Comparison of ENCODE assay signal across 27 cellular contexts in the genomic region with DNA sequence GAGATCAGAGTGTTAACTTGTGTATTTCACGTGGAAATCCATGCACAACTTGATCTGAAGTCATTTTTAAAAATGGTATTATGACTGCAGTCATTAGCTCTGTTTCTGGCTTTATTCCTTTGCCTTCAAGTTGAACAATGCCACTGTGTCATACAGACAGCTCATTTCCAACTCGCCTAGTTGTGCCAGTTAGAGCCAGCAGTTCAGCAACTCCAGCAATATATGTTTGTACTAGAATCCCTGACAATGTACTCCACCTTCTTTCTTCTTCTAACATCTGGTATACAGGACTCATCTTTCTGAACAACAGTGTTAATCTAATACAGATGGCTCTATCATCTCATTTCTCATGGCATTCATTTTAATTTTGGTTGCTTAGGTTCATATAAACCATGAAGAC.
DNase-seq lines count a peak whose midpoint lies in the region; ATAC-seq and TF ChIP-seq lines count a peak whose summit lies in the region.
"Had no signal": no experiment of that assay in that cellular context is flagged by ENCODE, and none has a peak within 500 bp of the region (broad histone marks: within the 10 kb centered on the region; RNA-seq: fewer than 3 reads in every experiment).

No MANE protein-coding gene starts in this region.

- peak overlapping the region; percentile 22 for H3K4me3 Mint-ChIP-seq in stimulated activated effector memory CD8-positive, alpha-beta T cell treated with anti-CD3 and anti-CD28 coated beads, Interleukin-12 subunit alpha, Interleukin-12 subunit beta, amount 100 ng/mL, for 72 hours
- no peak overlapping the region for H3K4me3 Mint-ChIP-seq in T-cell
- H3K4me3 Mint-ChIP-seq: activated naive CD4-positive, alpha-beta T cell treated with anti-CD3 and anti-CD28 coated beads, Interleukin-2, amount 50 U/mL, for 24 hours; activated T-cell treated with anti-CD3 and anti-CD28 coated beads, Interleukin-2, amount 50 U/mL, for 24 hours; HFFc6; IgD-negative memory B cell; nephron; stimulated activated naive B cell treated with anti-CD40 and anti-IgM and Interleukin-4, amounts not matched to agents 10 μg/mL and 1 μg/mL and 100 μg/mL, for 72 hours; T-helper 2 cell treated with Interferon-gamma antibody and Interleukin-4, amounts not matched to agents 5 μg/mL and 100 μg/mL, for 36 hours had no signal

- no peaks in the 10 kb centered on the region for H3K36me3 Mint-ChIP-seq in stimulated activated effector memory CD8-positive, alpha-beta T cell treated with anti-CD3 and anti-CD28 coated beads, Interleukin-12 subunit alpha, Interleukin-12 subunit beta, amount 100 ng/mL, for 72 hours
- H3K36me3 Mint-ChIP-seq in T-cell, result no peaks in the 10 kb centered on the region
- H3K36me3 Mint-ChIP-seq: activated naive CD4-positive, alpha-beta T cell treated with anti-CD3 and anti-CD28 coated beads, Interleukin-2, amount 50 U/mL, for 24 hours; IgD-negative memory B cell; stimulated activated naive B cell treated with anti-CD40 and anti-IgM and Interleukin-4, amounts not matched to agents 10 μg/mL and 1 μg/mL and 100 μg/mL, for 72 hours had no signal

- peak overlapping the region in 58 of 59 donors; percentile 12 to 95 (median 82) for H3K27ac ChIP-seq in dorsolateral prefrontal cortex
- H3K27ac ChIP-seq: ascending aorta; BLaER1 treated with 17β-estradiol and CSF1 and Interleukin-3, amounts not matched to agents 10 nM and 100 nM; esophagus muscularis mucosa; HL-60; thyroid gland had no signal

- no peaks in the 10 kb centered on the region for H3K27me3 Mint-ChIP-seq in T-cell
- H3K27me3 Mint-ChIP-seq: activated naive CD4-positive, alpha-beta T cell treated with anti-CD3 and anti-CD28 coated beads, Interleukin-2, amount 50 U/mL, for 24 hours; activated T-cell treated with anti-CD3 and anti-CD28 coated beads, Interleukin-2, amount 50 U/mL, for 24 hours; IgD-negative memory B cell; progenitor cell of endocrine pancreas; stimulated activated naive B cell treated with anti-CD40 and anti-IgM and Interleukin-4, amounts not matched to agents 10 μg/mL and 1 μg/mL and 100 μg/mL, for 72 hours had no signal

- POLR2A ChIA-PET in T-cell (lab: Charles Lee), result no interaction called here

- no peak overlapping the region for H3K27ac Mint-ChIP-seq in stimulated activated effector memory CD8-positive, alpha-beta T cell treated with anti-CD3 and anti-CD28 coated beads, Interleukin-12 subunit alpha, Interleukin-12 subunit beta, amount 100 ng/mL, for 72 hours
- no peak overlapping the region for H3K27ac Mint-ChIP-seq in T-cell
- H3K27ac Mint-ChIP-seq: activated naive CD4-positive, alpha-beta T cell treated with anti-CD3 and anti-CD28 coated beads, Interleukin-2, amount 50 U/mL, for 24 hours; activated T-cell treated with anti-CD3 and anti-CD28 coated beads, Interleukin-2, amount 50 U/mL, for 24 hours; HFFc6; IgD-negative memory B cell; nephron; progenitor cell of endocrine pancreas; stimulated activated naive B cell treated with anti-CD40 and anti-IgM and Interleukin-4, amounts not matched to agents 10 μg/mL and 1 μg/mL and 100 μg/mL, for 72 hours; T-helper 2 cell treated with Interferon-gamma antibody and Interleukin-4, amounts not matched to agents 5 μg/mL and 100 μg/mL, for 36 hours had no signal

- H3K4me3 ChIP-seq in dorsolateral prefrontal cortex, result peak overlapping the region in 2 of 59 donors; percentile 1 to 12
- H3K4me3 ChIP-seq: ascending aorta; BLaER1 treated with 17β-estradiol and CSF1 and Interleukin-3, amounts not matched to agents 10 nM and 100 nM; esophagus muscularis mucosa; thyroid gland had no signal

- ATAC-seq in stimulated activated effector memory CD8-positive, alpha-beta T cell treated with anti-CD3 and anti-CD28 coated beads, Interleukin-12 subunit alpha, Interleukin-12 subunit beta, amount 100 ng/mL, for 72 hours, result no peak
- no peak for ATAC-seq in T-cell (replicated peaks in 1 of 4)
- ATAC-seq: left lobe of liver; stimulated activated naive B cell treated with anti-CD40 and anti-IgM and Interleukin-4, amounts not matched to agents 10 μg/mL and 1 μg/mL and 100 μg/mL, for 72 hours had no signal

- intact Hi-C loops in dorsolateral prefrontal cortex (cut with DNase I), result no loop called here

- H3K9me3 Mint-ChIP-seq in stimulated activated effector memory CD8-positive, alpha-beta T cell treated with anti-CD3 and anti-CD28 coated beads, Interleukin-12 subunit alpha, Interleukin-12 subunit beta, amount 100 ng/mL, for 72 hours, result peaks cover 8% of the 10 kb centered on the region
- H3K9me3 Mint-ChIP-seq in T-cell, result peaks cover 6 to 20% (median 8%) of the 10 kb centered on the region in 3 donors

- peak in 2 of 56 donors; percentile 6 to 13 for TF ChIP-seq CTCF in dorsolateral prefrontal cortex (IDR thresholded peaks at IDR 0.05 in 54 of 56, conservative IDR thresholded peaks at IDR 0.05 in 2 of 56; ENCODE audit: low read depth in 1 of 56, partially characterized antibody in 56 of 56)

- peak; percentile 43 for DNase-seq in NCI-H2171 treated with DMSO at 0.1 percent for 48 hours (lab: John Stamatoyannopoulos, UW)
- no peak for DNase-seq in NCI-H2171 (lab: John Stamatoyannopoulos, UW)
- DNase-seq in NCI-H748 (lab: John Stamatoyannopoulos, UW; ENCODE audit: unreplicated experiment), result peak; percentile 71
- DNase-seq in dorsolateral prefrontal cortex, result peak in 4 of 10 donors; percentile 5 to 56 (median 41)
- DNase-seq in stimulated activated effector memory CD8-positive, alpha-beta T cell treated with anti-CD3 and anti-CD28 coated beads, Interleukin-12 subunit alpha, Interleukin-12 subunit beta, amount 100 ng/mL, for 72 hours (ENCODE audit: low spot score in 2 of 2), result no peak
- DNase-seq in T-cell, result no peak
- DNase-seq in T-helper 9 cell, result no peak
- no peak for DNase-seq in stimulated activated CD4-positive, alpha-beta T cell treated with anti-CD3 and anti-CD28 coated beads, Interleukin-4, amount 100 ng/mL, for 1 hour
- DNase-seq: activated CD4-positive, CD25-positive, alpha-beta regulatory T cell; activated T-cell treated with anti-CD3 and anti-CD28 coated beads, Interleukin-2, amount 50 U/mL, for 24 hours; cerebellar nuclear complex; effector CD8-positive, alpha-beta T cell; HFFc6; MM.1S; NCI-H2107; stimulated activated naive B cell treated with anti-CD40 and anti-IgM and Interleukin-4, amounts not matched to agents 10 μg/mL and 1 μg/mL and 100 μg/mL, for 72 hours; thyroid gland had no signal

- CTCF ChIA-PET in T-cell (lab: Charles Lee), result no interaction called here

- H3K27me3 ChIP-seq in dorsolateral prefrontal cortex, result no peaks in the 10 kb centered on the region
- H3K27me3 ChIP-seq: ascending aorta; BLaER1 treated with 17β-estradiol and CSF1 and Interleukin-3, amounts not matched to agents 10 nM and 100 nM; esophagus muscularis mucosa; thyroid gland had no signal

- no peaks in the 10 kb centered on the region for H3K4me1 Mint-ChIP-seq in stimulated activated effector memory CD8-positive, alpha-beta T cell treated with anti-CD3 and anti-CD28 coated beads, Interleukin-12 subunit alpha, Interleukin-12 subunit beta, amount 100 ng/mL, for 72 hours
- H3K4me1 Mint-ChIP-seq in T-cell, result no peaks in the 10 kb centered on the region
- H3K4me1 Mint-ChIP-seq: activated naive CD4-positive, alpha-beta T cell treated with anti-CD3 and anti-CD28 coated beads, Interleukin-2, amount 50 U/mL, for 24 hours; IgD-negative memory B cell; nephron; stimulated activated naive B cell treated with anti-CD40 and anti-IgM and Interleukin-4, amounts not matched to agents 10 μg/mL and 1 μg/mL and 100 μg/mL, for 72 hours had no signal

Comparison
In these comparisons a context has a peak if more than half of its experiments do, and no peak if none do; other contexts are left out.
1. DNase-seq: peak in NCI-H2171 treated with DMSO at 0.1 percent for 48 hours (single experiment) and NCI-H748 (single experiment); none in NCI-H2171 (single experiment), stimulated activated effector memory CD8-positive, alpha-beta T cell treated with anti-CD3 and anti-CD28 coated beads, Interleukin-12 subunit alpha, Interleukin-12 subunit beta, amount 100 ng/mL, for 72 hours (0 of 2), T-cell (0 of 34), T-helper 9 cell (single experiment) and stimulated activated CD4-positive, alpha-beta T cell treated with anti-CD3 and anti-CD28 coated beads, Interleukin-4, amount 100 ng/mL, for 1 hour (single experiment).